Comparison of ENCODE assay signal across 8 cellular contexts in the genomic region with DNA sequence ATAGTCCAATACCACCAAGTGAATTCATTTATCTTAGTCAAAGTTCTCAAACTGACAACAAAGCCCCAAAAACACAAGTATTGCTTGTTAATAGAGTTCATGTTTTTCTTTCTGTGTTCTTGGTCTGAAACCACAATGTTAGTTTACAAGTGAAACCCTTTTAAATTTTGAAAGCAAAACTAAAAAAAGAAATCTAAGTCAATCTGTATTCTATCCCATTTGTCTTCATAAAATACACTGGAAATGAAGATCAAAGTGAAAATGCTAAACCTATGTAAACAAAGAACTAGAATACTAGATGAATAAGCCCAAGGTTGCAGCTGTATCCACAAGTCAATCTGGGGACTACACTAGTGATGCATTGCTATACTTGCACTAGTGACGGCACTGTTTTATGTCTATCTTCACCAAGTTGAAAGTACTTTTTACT.
A peak's percentile ranks its signal among the peaks of the same experiment; 100 is the strongest.
DNase-seq lines count a peak whose midpoint lies in the region; ATAC-seq lines count a peak whose summit lies in the region.

No MANE protein-coding gene starts in this region.

- H3K4me3 Mint-ChIP-seq in activated naive CD4-positive, alpha-beta T cell treated with anti-CD3 and anti-CD28 coated beads, Interleukin-2, amount 10 ng/mL, durations not matched to agents 7 days and 5 days, result peak overlapping the region; percentile 31

- ATAC-seq in HG03097 (IDR thresholded peaks at IDR 0.05; ENCODE audit: low FRiP score, unreplicated experiment), result peak; percentile 62

- peak overlapping the region; percentile 90 for H3K27ac Mint-ChIP-seq in activated naive CD4-positive, alpha-beta T cell treated with anti-CD3 and anti-CD28 coated beads, Interleukin-2, amount 10 ng/mL, durations not matched to agents 7 days and 5 days

- peaks cover 11% of the 10 kb centered on the region for H3K36me3 Mint-ChIP-seq in activated naive CD4-positive, alpha-beta T cell treated with anti-CD3 and anti-CD28 coated beads, Interleukin-2, amount 10 ng/mL, durations not matched to agents 7 days and 5 days

- DNase-seq in activated naive CD4-positive, alpha-beta T cell treated with anti-CD3 and anti-CD28 coated beads, Interleukin-2, amount 10 ng/mL, durations not matched to agents 7 days and 5 days, result no peak
- no peak for DNase-seq in activated naive CD4-positive, alpha-beta T cell (lab: John Stamatoyannopoulos, UW)
- peak; percentile 57 for DNase-seq in astrocyte of the hippocampus (ENCODE audit: low read depth, low spot score)
- no peak for DNase-seq in cortex of kidney (lab: John Stamatoyannopoulos, UW)
- DNase-seq in OCI-M1 (lab: John Stamatoyannopoulos, UW), result no peak
- DNase-seq in T1000 (lab: John Stamatoyannopoulos, UW), result no peak

- H3K27ac ChIP-seq in skin epidermis, result peak overlapping the region in 14 of 21 experiments; percentile 2 to 78 (median 42)

- H3K27me3 Mint-ChIP-seq in activated naive CD4-positive, alpha-beta T cell treated with anti-CD3 and anti-CD28 coated beads, Interleukin-2, amount 10 ng/mL, durations not matched to agents 7 days and 5 days, result no peaks in the 10 kb centered on the region

- CTCF ChIA-PET in activated naive CD4-positive, alpha-beta T cell treated with anti-CD3 and anti-CD28 coated beads, Interleukin-2, amount 10 ng/mL, durations not matched to agents 7 days and 5 days (lab: Charles Lee), result interaction anchor here (1.0 to 1.8 kb wide), 3 partner anchors 158 to 201 kb away, joined by 3 to 4 read pairs (median 3); no protein-coding TSS in a partner anchor

- H3K4me1 Mint-ChIP-seq in activated naive CD4-positive, alpha-beta T cell treated with anti-CD3 and anti-CD28 coated beads, Interleukin-2, amount 10 ng/mL, durations not matched to agents 7 days and 5 days, result peaks cover 50% of the 10 kb centered on the region

- no peaks in the 10 kb centered on the region for H3K9me3 Mint-ChIP-seq in activated naive CD4-positive, alpha-beta T cell treated with anti-CD3 and anti-CD28 coated beads, Interleukin-2, amount 10 ng/mL, durations not matched to agents 7 days and 5 days

- H3K4me3 ChIP-seq in skin epidermis, result no peak overlapping the region
